ENCODE assay signal across 8 cellular contexts in genomic region chr11:119121008-119121810, GRCh38. TPM values are rescaled to one million over a fixed set of nuclear protein-coding genes. Genes with fewer than 3 reads are reported as not detected.
A peak's percentile ranks its signal among the peaks of the same experiment; 100 is the strongest.
DNase-seq lines count a peak whose midpoint lies in the region; FAIRE-seq and TF ChIP-seq lines count a peak whose summit lies in the region.

Gene HINFP (plus strand): TSS chr11:119121580. CDS start chr11:119126945, 5,365 bp downstream.

- no peak within 1 kb of the TSS for H2AK5ac ChIP-seq in neuronal stem cell (ENCODE audit: low read depth, low read length)

- H2BK15ac ChIP-seq in neuronal stem cell (ENCODE audit: low read length) = no peak within 1 kb of the TSS

- H3K4me1 Mint-ChIP-seq in HFFc6 (ENCODE audit: low read depth) = peaks cover 28% of the 10 kb centered on the region
- H3K4me1 Mint-ChIP-seq in activated naive CD4-positive, alpha-beta T cell treated with anti-CD3 and anti-CD28 coated beads, Interleukin-2, amount 10 ng/mL, durations not matched to agents 7 days and 5 days = peaks cover 42% of the 10 kb centered on the region

- H3K27ac ChIP-seq in SK-N-MC (peak within 1 kb of the TSS; percentile 66), neuronal stem cell (replicated peaks; ENCODE audit: low read length) (no peak within 1 kb of the TSS)

- H3K36me3 ChIP-seq in SK-N-MC (ENCODE audit: insufficient read depth, low read length) (peaks cover 14% of the 10 kb centered on the region; the same call in 1 of the 2 replicates), neuronal stem cell (replicated peaks in 1 of 2; ENCODE audit: control insufficient read depth in 2 of 2, insufficient read depth in 2 of 2, low read length in 2 of 2) (peaks cover 4 to 20% of the 10 kb centered on the region in 2 donors)

- peak within 1 kb of the TSS; percentile 86 for H2AFZ ChIP-seq in neuronal stem cell (ENCODE audit: low read length)

- H4K8ac ChIP-seq in neuronal stem cell (ENCODE audit: low read depth, low read length) = no peak within 1 kb of the TSS

- peaks cover 6% of the 10 kb centered on the region for H3K79me1 ChIP-seq in neuronal stem cell (ENCODE audit: low read depth, low read length)

- peak; percentile 88 for DNase-seq in GM04503 (ENCODE audit: low read depth)
- peak; percentile 99 for DNase-seq in HFFc6
- peak; percentile 100 for DNase-seq in NB4 (ENCODE audit: low read depth)
- peak; percentile 89 for DNase-seq in SK-N-MC (ENCODE audit: low read depth, low spot score)
- peak; percentile 100 for DNase-seq in activated naive CD4-positive, alpha-beta T cell treated with anti-CD3 and anti-CD28 coated beads, Interleukin-2, amount 10 ng/mL, durations not matched to agents 7 days and 5 days
- peak; percentile 93 to 98 for DNase-seq in frontal cortex (ENCODE audit: low spot score in 2 of 2)
- peak; percentile 98 for DNase-seq in neuronal stem cell (ENCODE audit: low spot score)

- no peak for FAIRE-seq in frontal cortex (lab: Jason Lieb, UNC)

- peak within 1 kb of the TSS; percentile 77 for H3K4me2 ChIP-seq in neuronal stem cell (ENCODE audit: insufficient read depth, low read length, poor library complexity, severe bottlenecking)

- H3K23ac ChIP-seq in neuronal stem cell (ENCODE audit: low read depth, low read length, poor library complexity) = peak within 1 kb of the TSS; percentile 28

- peak within 1 kb of the TSS; percentile 85 for H3K27ac Mint-ChIP-seq in HFFc6
- peak within 1 kb of the TSS; percentile 64 for H3K27ac Mint-ChIP-seq in activated naive CD4-positive, alpha-beta T cell treated with anti-CD3 and anti-CD28 coated beads, Interleukin-2, amount 10 ng/mL, durations not matched to agents 7 days and 5 days

- peak within 1 kb of the TSS; percentile 97 for H3K4me3 Mint-ChIP-seq in HFFc6
- peak within 1 kb of the TSS; percentile 87 for H3K4me3 Mint-ChIP-seq in activated naive CD4-positive, alpha-beta T cell treated with anti-CD3 and anti-CD28 coated beads, Interleukin-2, amount 10 ng/mL, durations not matched to agents 7 days and 5 days

- H3K27me3 Mint-ChIP-seq in HFFc6 (ENCODE audit: insufficient read depth) = no peaks in the 10 kb centered on the region
- no peaks in the 10 kb centered on the region for H3K27me3 Mint-ChIP-seq in activated naive CD4-positive, alpha-beta T cell treated with anti-CD3 and anti-CD28 coated beads, Interleukin-2, amount 10 ng/mL, durations not matched to agents 7 days and 5 days

- TF ChIP-seq CTCF in HFFc6 (IDR thresholded peaks at IDR 0.05) = no peak
- no peak for TF ChIP-seq CTCF in NB4 (IDR thresholded peaks at IDR 0.05; ENCODE audit: low read depth, low read length)
- TF ChIP-seq CTCF in subcutaneous adipose tissue (IDR thresholded peaks at IDR 0.05; ENCODE audit: low read depth) = no peak

- H3K9ac ChIP-seq in SK-N-MC (ENCODE audit: insufficient read length) = peak within 1 kb of the TSS; percentile 91
- H3K9ac ChIP-seq in neuronal stem cell (ENCODE audit: low read depth, low read length, poor library complexity) = peak within 1 kb of the TSS; percentile 98

- H3K9me3 ChIP-seq in SK-N-MC (ENCODE audit: low read depth, low read length) (no peaks in the 10 kb centered on the region), neuronal stem cell (replicated peaks in 1 of 2; ENCODE audit: control insufficient read depth in 2 of 2, insufficient read depth in 1 of 2, low read depth in 1 of 2, low read length in 2 of 2) (no peaks in the 10 kb centered on the region)

- CTCF ChIA-PET in activated naive CD4-positive, alpha-beta T cell treated with anti-CD3 and anti-CD28 coated beads, Interleukin-2, amount 10 ng/mL, durations not matched to agents 7 days and 5 days (lab: Charles Lee) = interaction anchor here (0.7 to 1.6 kb wide), 7 partner anchors 12 to 161 kb away, joined by 3 to 6 read pairs (median 3); partner anchors contain the start of genes C2CD2L and VPS11

- H3K4ac ChIP-seq in neuronal stem cell (ENCODE audit: low read length) = no peak within 1 kb of the TSS

- no peak within 1 kb of the TSS for H2BK120ac ChIP-seq in neuronal stem cell (ENCODE audit: low read depth, low read length)

- peaks cover 4% of the 10 kb centered on the region; the same call in 1 of the 2 replicates for H3K36me3 Mint-ChIP-seq in HFFc6 (ENCODE audit: low read depth)
- H3K36me3 Mint-ChIP-seq in activated naive CD4-positive, alpha-beta T cell treated with anti-CD3 and anti-CD28 coated beads, Interleukin-2, amount 10 ng/mL, durations not matched to agents 7 days and 5 days = peaks cover 32% of the 10 kb centered on the region

- H3K4me1 ChIP-seq in neuronal stem cell (ENCODE audit: control insufficient read depth in 2 of 2, insufficient read depth in 1 of 2, low read depth in 1 of 2, low read length in 2 of 2) = peaks cover 5 to 15% of the 10 kb centered on the region in 2 donors

- no peak within 1 kb of the TSS for H4K91ac ChIP-seq in neuronal stem cell (ENCODE audit: low read depth, low read length, poor library complexity)

- no peaks in the 10 kb centered on the region for H3K27me3 ChIP-seq in neuronal stem cell (ENCODE audit: control insufficient read depth in 3 of 3, insufficient read depth in 3 of 3, low read depth in 1 of 3, low read length in 3 of 3)

- H3K9me3 Mint-ChIP-seq in HFFc6 = no peaks in the 10 kb centered on the region
- H3K9me3 Mint-ChIP-seq in activated naive CD4-positive, alpha-beta T cell treated with anti-CD3 and anti-CD28 coated beads, Interleukin-2, amount 10 ng/mL, durations not matched to agents 7 days and 5 days = no peaks in the 10 kb centered on the region

- no peak within 1 kb of the TSS for H2BK12ac ChIP-seq in neuronal stem cell (ENCODE audit: low read length)

- H3K14ac ChIP-seq in neuronal stem cell (ENCODE audit: low read length) = no peak within 1 kb of the TSS

- H3K4me3 ChIP-seq in NB4 (ENCODE audit: low read depth, low read length) (peak within 1 kb of the TSS; percentile 87), SK-N-MC (peak within 1 kb of the TSS; percentile 89), neuronal stem cell (ENCODE audit: low read length in 2 of 2) (peak within 1 kb of the TSS; percentile 63 to 91)

- H3K18ac ChIP-seq in neuronal stem cell (ENCODE audit: low read length) = peak within 1 kb of the TSS; percentile 90

- H2BK5ac ChIP-seq in neuronal stem cell (ENCODE audit: low read length) = no peak within 1 kb of the TSS

- no CpG with 5 or more reads among the region's 54 CpGs for WGBS in neuronal stem cell (ENCODE audit: extremely low coverage in 2 of 2, insufficient read length in 2 of 2, insufficient replicate concordance in 1 of 2), 2 donors

- peak; percentile 86 for TF ChIP-seq POLR2A in NB4 (IDR thresholded peaks at IDR 0.05; ENCODE audit: extremely low read depth, insufficient read length)

RNA-seq across cellular contexts. Expression of gene HINFP, which starts in this region (rescaled TPM):
- 10 to 100 TPM in 4 of 6 experiments, 1 to 10 TPM in 2; 9.9 to 13.4 (median 11.3) TPM for total RNA-seq in HFFc6 (2021; fragmentation: NEBNext Ultra II Directional; extraction: Animal tissue kit (Norgen Biotek cat#: 25700))
- total RNA-seq in frontal cortex = 24.5 TPM
- 22.9 TPM for polyA plus RNA-seq in neuronal stem cell (2013, experiment 1 of 2)
- 22.7 TPM for polyA plus RNA-seq in neuronal stem cell (2013, experiment 2 of 2)
- total RNA-seq in subcutaneous adipose tissue = 10 to 100 TPM; 13.4 to 21.3 (median 17.9) TPM
